ENCODE assay signal across 20 cellular contexts in genomic region chr10:5467634-5468255, GRCh38. TPM values are rescaled to one million over a fixed set of nuclear protein-coding genes. Genes with fewer than 3 reads are reported as not detected.
DNase-seq lines count a peak whose midpoint lies in the region; ATAC-seq and TF ChIP-seq lines count a peak whose summit lies in the region.
"Had no signal": no experiment of that assay in that cellular context is flagged by ENCODE, and none has a peak within 500 bp of the region (broad histone marks: within the 10 kb centered on the region; RNA-seq: fewer than 3 reads in every experiment).

No MANE protein-coding gene starts in this region.

- no peaks in the 10 kb centered on the region for H3K27me3 ChIP-seq in RWPE2 (ENCODE audit: insufficient read depth, poor library complexity, severe bottlenecking)
- no peaks in the 10 kb centered on the region for H3K27me3 ChIP-seq in esophagus squamous epithelium
- H3K27me3 ChIP-seq in thoracic aorta (replicated peaks; ENCODE audit: insufficient read depth) = no peaks in the 10 kb centered on the region
- H3K27me3 ChIP-seq: right atrium auricular region had no signal

- peaks cover 63% of the 10 kb centered on the region for H3K4me1 Mint-ChIP-seq in mesothelial cell of epicardium

- no peak for TF ChIP-seq CTCF in RWPE2 (IDR thresholded peaks at IDR 0.05; ENCODE audit: poor library complexity, severe bottlenecking)
- TF ChIP-seq CTCF in esophagus squamous epithelium (IDR thresholded peaks at IDR 0.05) = no peak
- no peak for TF ChIP-seq CTCF in mesothelial cell of epicardium (IDR thresholded peaks at IDR 0.05; ENCODE audit: unreplicated experiment)
- TF ChIP-seq CTCF in thoracic aorta (IDR thresholded peaks at IDR 0.05) = no peak

- H3K4me3 Mint-ChIP-seq in mesothelial cell of epicardium = no peak overlapping the region
- H3K4me3 Mint-ChIP-seq: HFFc6 had no signal

- H3K9me3 ChIP-seq in RWPE2 (ENCODE audit: severe bottlenecking) = peaks cover 2% of the 10 kb centered on the region
- H3K9me3 ChIP-seq in esophagus squamous epithelium = no peaks in the 10 kb centered on the region
- no peaks in the 10 kb centered on the region for H3K9me3 ChIP-seq in thoracic aorta

- WGBS in esophagus squamous epithelium, 2 donors = 64 to 71% methylated on average over 4 to 6 of the region's 6 CpGs

- no peaks in the 10 kb centered on the region for H3K27me3 Mint-ChIP-seq in mesothelial cell of epicardium (ENCODE audit: low read depth)

- no peaks in the 10 kb centered on the region for H3K9me3 Mint-ChIP-seq in mesothelial cell of epicardium

- H3K4me1 ChIP-seq in RWPE2 (ENCODE audit: insufficient read depth, poor library complexity, severe bottlenecking) (peaks cover 19% of the 10 kb centered on the region), esophagus squamous epithelium (peaks cover 13 to 49% (median 23%) of the 10 kb centered on the region in 3 donors), thoracic aorta (ENCODE audit: control insufficient read depth in 1 of 2, low read depth in 2 of 2) (peaks cover 12 to 32% of the 10 kb centered on the region in 2 donors)
- H3K4me1 ChIP-seq: right atrium auricular region had no signal

- peaks cover 1% of the 10 kb centered on the region for H3K36me3 Mint-ChIP-seq in mesothelial cell of epicardium

- H3K27ac ChIP-seq in RWPE2 (ENCODE audit: poor library complexity, severe bottlenecking) = peak overlapping the region; percentile 82
- peak overlapping the region; percentile 62 to 82 (median 72) for H3K27ac ChIP-seq in esophagus squamous epithelium
- H3K27ac ChIP-seq in thoracic aorta = peak overlapping the region; percentile 66 to 74
- H3K27ac ChIP-seq: right atrium auricular region had no signal

- intact Hi-C loops in esophagus squamous epithelium (cut with DNase I) = no loop called here

- H3K4me3 ChIP-seq in RWPE2 (ENCODE audit: severe bottlenecking) (no peak overlapping the region), esophagus squamous epithelium (no peak overlapping the region), thoracic aorta (no peak overlapping the region)
- H3K4me3 ChIP-seq: lung, right atrium auricular region had no signal

- no peaks in the 10 kb centered on the region for H3K36me3 ChIP-seq in RWPE2 (ENCODE audit: low read depth)
- no peaks in the 10 kb centered on the region for H3K36me3 ChIP-seq in esophagus squamous epithelium
- no peaks in the 10 kb centered on the region for H3K36me3 ChIP-seq in thoracic aorta
- H3K36me3 ChIP-seq: right atrium auricular region had no signal

- no peak for TF ChIP-seq POLR2A in esophagus squamous epithelium (IDR thresholded peaks at IDR 0.05)

- peak overlapping the region; percentile 99 for H3K27ac Mint-ChIP-seq in mesothelial cell of epicardium

- ATAC-seq in RWPE2 (ENCODE audit: low read depth) (no peak), thoracic aorta (ENCODE audit: insufficient number of reproducible peaks, low FRiP score, low read depth) (no peak), GM21360 (IDR thresholded peaks at IDR 0.05; ENCODE audit: unreplicated experiment) (no peak)
- ATAC-seq: stimulated activated naive CD8-positive, alpha-beta T cell treated with anti-CD3 and anti-CD28 coated beads, Interleukin-15, Interleukin-2, amounts not matched to agents 100 U/mL and 50 U/mL, for 24 hours had no signal

- DNase-seq in RWPE2 (ENCODE audit: low spot score) = no peak
- no peak for DNase-seq in esophagus squamous epithelium (lab: John Stamatoyannopoulos, UW)
- no peak for DNase-seq in mesothelial cell of epicardium (ENCODE audit: low spot score in 2 of 2, unreplicated experiment in 2 of 2)
- DNase-seq in thoracic aorta (ENCODE audit: low spot score) = no peak
- DNase-seq in NCI-H2196 treated with DMSO at 0.1 percent for 48 hours (lab: John Stamatoyannopoulos, UW; ENCODE audit: unreplicated experiment) = no peak
- no peak for DNase-seq in hippocampal formation (lab: John Stamatoyannopoulos, UW)
- no peak for DNase-seq in NCI-H2029 treated with DMSO at 0.1 percent for 48 hours (lab: John Stamatoyannopoulos, UW)
- DNase-seq: activated CD4-positive, CD25-positive, alpha-beta regulatory T cell; caudate nucleus; NCI-H1694 treated with DMSO at 0.1 percent for 48 hours; NCI-H446 treated with DMSO at 0.1 percent for 48 hours; SIG-M5; stimulated activated naive CD8-positive, alpha-beta T cell treated with anti-CD3 and anti-CD28 coated beads, Interleukin-15, Interleukin-2, amounts not matched to agents 100 U/mL and 50 U/mL, for 24 hours had no signal

RNA-seq across cellular contexts. Expression of gene CALML5, which starts 31.6 kb away (rescaled TPM):
- 100 to 1,000 TPM in 1 of 4 donors, 10 to 100 TPM in 3; 14.5 to 148 (median 22.6) TPM for total RNA-seq in esophagus squamous epithelium
- total RNA-seq in mesothelial cell of epicardium = 0.42 TPM in 1 of 3 replicates, not detected in the others
- 1 to 10 TPM in 1 of 2 donors, not detected in 1; 3.7 TPM for total RNA-seq in thoracic aorta
- total RNA-seq: activated CD8-positive, alpha-beta memory T cell treated with anti-CD3 and anti-CD28 coated beads for 36 hours; HFFc6; lung; right atrium auricular region; T-helper 1 cell treated with Interleukin-12 subunit alpha and Interleukin-12 subunit beta and Interleukin-4 antibody, amounts not matched to agents 30 ng/mL and 1 ng/mL, for 36 hours had no signal

RNA-seq across cellular contexts. Expression of gene NET1, which starts 55.4 kb away (rescaled TPM):
- total RNA-seq in esophagus squamous epithelium (100 to 1,000 TPM in 2 of 4 donors, 10 to 100 TPM in 2; 77.8 to 170 (median 107) TPM), mesothelial cell of epicardium (201 to 205 TPM (median 205 TPM) in 3 replicates), thoracic aorta (100 to 1,000 TPM; 117 to 232 TPM)

RNA-seq across cellular contexts. Expression of gene CALML3, which starts 57.0 kb away (rescaled TPM):
- total RNA-seq in esophagus squamous epithelium = 100 to 1,000 TPM; 196 to 799 (median 315) TPM
- total RNA-seq in mesothelial cell of epicardium = 0.07 TPM in 1 of 3 replicates, not detected in the others
- total RNA-seq in thoracic aorta = not detected
- total RNA-seq: activated CD8-positive, alpha-beta memory T cell treated with anti-CD3 and anti-CD28 coated beads for 36 hours; HFFc6; HT-29; right atrium auricular region; T-helper 1 cell treated with Interleukin-12 subunit alpha and Interleukin-12 subunit beta and Interleukin-4 antibody, amounts not matched to agents 30 ng/mL and 1 ng/mL, for 36 hours had no signal

Comparison
In these comparisons a context has a peak if more than half of its experiments do, and no peak if none do; other contexts are left out.
1. RNA of gene CALML3, which starts 57.0 kb away (total RNA-seq): 196 to 799 TPM in esophagus squamous epithelium; 0.07 TPM in mesothelial cell of epicardium and not detected in thoracic aorta; every median in the first group is over 100 times any median in the second.
2. Peak in every context shown above with its lines, with median percentiles within 50 percentile points of each other: H3K27ac ChIP-seq.